12 cellular contexts compared by ENCODE assay signal in the genomic region with DNA sequence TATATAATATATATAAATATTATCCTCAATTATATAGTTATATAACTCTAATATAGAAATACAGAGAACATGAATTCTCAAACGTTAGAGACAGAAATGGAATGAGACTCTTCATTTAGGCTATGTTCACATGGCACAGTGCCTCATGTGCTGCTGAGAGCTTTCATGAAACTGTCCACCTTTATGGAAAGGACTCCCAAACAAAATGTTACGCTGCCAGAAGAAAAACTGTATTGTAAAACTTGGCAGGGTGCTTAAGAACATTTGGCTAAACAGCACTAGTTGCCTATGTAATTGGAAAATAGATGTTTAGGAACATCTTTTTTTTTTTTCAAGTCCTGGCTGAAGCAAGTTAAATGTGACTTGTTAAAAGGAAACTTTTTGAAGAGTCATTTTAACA.
DNase-seq lines count a peak whose midpoint lies in the region; ATAC-seq and TF ChIP-seq lines count a peak whose summit lies in the region.
"Had no signal": no experiment of that assay in that cellular context is flagged by ENCODE, and none has a peak within 500 bp of the region (broad histone marks: within the 10 kb centered on the region; RNA-seq: fewer than 3 reads in every experiment).

No MANE protein-coding gene starts in this region.

- no peak for ATAC-seq in HG02970 (IDR thresholded peaks at IDR 0.05; ENCODE audit: low FRiP score, unreplicated experiment)
- ATAC-seq: CD8-positive, alpha-beta T cell had no signal

- no peaks in the 10 kb centered on the region for H4K20me1 ChIP-seq in Loucy (ENCODE audit: insufficient read depth, low read length, poor library complexity, severe bottlenecking)
- H4K20me1 ChIP-seq: BLaER1 treated with 17β-estradiol and CSF1 and Interleukin-3, amounts not matched to agents 10 nM and 100 nM had no signal

- no peaks in the 10 kb centered on the region for H3K9me3 ChIP-seq in Loucy (ENCODE audit: insufficient read depth, low read depth, low read length)
- H3K9me3 ChIP-seq: BLaER1 treated with 17β-estradiol and CSF1 and Interleukin-3, amounts not matched to agents 10 nM and 100 nM had no signal

- H3F3A ChIP-seq in Loucy (ENCODE audit: low read depth) = no peaks in the 10 kb centered on the region

- H3K4me2 ChIP-seq in Loucy (ENCODE audit: low read depth, low read length, poor library complexity, severe bottlenecking) = no peak overlapping the region
- H3K4me2 ChIP-seq: BLaER1 treated with 17β-estradiol and CSF1 and Interleukin-3, amounts not matched to agents 10 nM and 100 nM had no signal

- TF ChIP-seq CTCF in Loucy (conservative IDR thresholded peaks at IDR 0.05; ENCODE audit: low read length) = no peak

- H3K9me2 ChIP-seq in Loucy (replicated peaks; ENCODE audit: low read depth, low read length) = no peaks in the 10 kb centered on the region

- no peaks in the 10 kb centered on the region for H3K79me2 ChIP-seq in Loucy (ENCODE audit: insufficient read depth, low read length)

- no peaks in the 10 kb centered on the region for H3K27me3 ChIP-seq in Loucy (ENCODE audit: insufficient read depth, low read length, poor library complexity, severe bottlenecking)
- H3K27me3 ChIP-seq: BLaER1 treated with 17β-estradiol and CSF1 and Interleukin-3, amounts not matched to agents 10 nM and 100 nM had no signal

- no peaks in the 10 kb centered on the region for H3K36me3 ChIP-seq in Loucy (ENCODE audit: insufficient read depth, low read length)
- H3K36me3 ChIP-seq: BLaER1 treated with 17β-estradiol and CSF1 and Interleukin-3, amounts not matched to agents 10 nM and 100 nM had no signal

- H3K4me1 ChIP-seq in Loucy (ENCODE audit: insufficient read depth, low read length, poor library complexity, severe bottlenecking) = no peaks in the 10 kb centered on the region

- H3K4me3 ChIP-seq in Loucy (ENCODE audit: low read length, poor library complexity, severe bottlenecking) = no peak overlapping the region
- H3K4me3 ChIP-seq: BLaER1 treated with 17β-estradiol and CSF1 and Interleukin-3, amounts not matched to agents 10 nM and 100 nM had no signal

- DNase-seq in DMS 273 (lab: John Stamatoyannopoulos, UW; ENCODE audit: unreplicated experiment) (peak; percentile 26), ELR (ENCODE audit: low read depth) (peak; percentile 4), cerebellum (ENCODE audit: low spot score) (peak; percentile 34), KG1 (lab: John Stamatoyannopoulos, UW) (no peak)
- DNase-seq in effector CD8-positive, alpha-beta T cell (lab: John Stamatoyannopoulos, UW) = no peak
- DNase-seq: Calu3; CD8-positive, alpha-beta T cell; GF-D8; H9 had no signal

- H2AFZ ChIP-seq in Loucy (ENCODE audit: low read length) = peak overlapping the region; percentile 74; the same call in 1 of the 2 replicates

- no peak overlapping the region for H3K9ac ChIP-seq in Loucy (ENCODE audit: low read depth, low read length, poor library complexity, severe bottlenecking)
- H3K9ac ChIP-seq: BLaER1 treated with 17β-estradiol and CSF1 and Interleukin-3, amounts not matched to agents 10 nM and 100 nM had no signal

Comparison
In these comparisons a context has a peak if more than half of its experiments do, and no peak if none do; other contexts are left out.
1. DNase-seq: peak in DMS 273 (single experiment), ELR (single experiment) and cerebellum (single experiment); none in KG1 (single experiment) and effector CD8-positive, alpha-beta T cell (single experiment).